In genomic region chr6:116543149-116543548, GRCh38 we compare ENCODE assay signal across 37 cellular contexts. TPM values are rescaled to one million over a fixed set of nuclear protein-coding genes. Genes with fewer than 3 reads are reported as not detected.
"Had no signal": no experiment of that assay in that cellular context is flagged by ENCODE, and none has a peak within 500 bp of the region (broad histone marks: within the 10 kb centered on the region; RNA-seq: fewer than 3 reads in every experiment).

No MANE protein-coding gene starts in this region.

- H3K4me1 Mint-ChIP-seq: activated B cell treated with CpG ODN at 0.5 μM for 24 hours, T-cell, T-helper 17 cell had no signal

- H3K9me3 ChIP-seq: adrenal gland had no signal

- H3K27ac ChIP-seq: adrenal gland, VCaP had no signal

- DNase-seq: activated B cell treated with CpG ODN at 0.5 μM for 24 hours; activated CD4-positive, alpha-beta memory T cell treated with anti-CD3 and anti-CD28 coated beads for 36 hours; activated CD4-positive, alpha-beta T cell treated with anti-CD3 and anti-CD28 coated beads for 4 hours; activated CD4-positive, alpha-beta T cell treated with anti-CD3 and anti-CD28 coated beads, Interleukin-2, amount 50 U/mL, for 1 hour; activated CD4-positive, CD25-positive, alpha-beta regulatory T cell treated with anti-CD3 and anti-CD28 coated beads, Interleukin-2, amount 50 U/mL, for 72 hours; activated CD8-positive, alpha-beta memory T cell treated with anti-CD3 and anti-CD28 coated beads, Interleukin-2, amount 50 U/mL, for 4 hours; activated gamma-delta T cell treated with Interleukin-2 at 50 U/mL for 16 hours; activated naive CD4-positive, alpha-beta T cell treated with anti-CD3 and anti-CD28 coated beads for 36 hours; activated T-cell treated with anti-CD3 and anti-CD28 coated beads for 4 hours; activated T-cell treated with anti-CD3 and anti-CD28 coated beads, Interleukin-2, amount 50 U/mL, for 4 hours; adrenal gland; caudate nucleus; Kasumi-1; KG1; MM.1S; MV-4-11; NCI-H1092; NCI-H1417 treated with DMSO at 0.1 percent for 48 hours; NCI-H187 treated with DMSO at 0.1 percent for 48 hours; NCI-H2107; NCI-H226; NCI-H524 treated with DMSO at 0.1 percent for 48 hours; NCI-H748 treated with DMSO at 0.1 percent for 48 hours; SHP77 treated with DMSO at 0.1 percent for 48 hours; T-cell; T-helper 17 cell had no signal

- H3K27me3 Mint-ChIP-seq: brain had no signal

- H3K4me1 ChIP-seq: adrenal gland had no signal

- H3K36me3 Mint-ChIP-seq: activated CD4-positive, alpha-beta memory T cell treated with anti-CD3 and anti-CD28 coated beads for 36 hours; activated naive CD4-positive, alpha-beta T cell treated with anti-CD3 and anti-CD28 coated beads, Interleukin-2, amount 50 U/mL, for 72 hours; brain; T-cell had no signal

- ATAC-seq: activated naive CD4-positive, alpha-beta T cell treated with anti-CD3 and anti-CD28 coated beads, Interleukin-2, amount 50 U/mL, for 72 hours; activated T-cell treated with anti-CD3 and anti-CD28 coated beads, Interleukin-2, amount 50 U/mL, for 4 hours; Panc1; SK-N-SH treated with all-trans-retinoic acid at 6 μM for 48 hours; T-cell; T-helper 17 cell had no signal

- H3K9me3 Mint-ChIP-seq: activated B cell treated with CpG ODN at 0.5 μM for 24 hours; activated CD4-positive, alpha-beta memory T cell treated with anti-CD3 and anti-CD28 coated beads for 36 hours; activated naive CD4-positive, alpha-beta T cell treated with anti-CD3 and anti-CD28 coated beads for 36 hours; activated naive CD4-positive, alpha-beta T cell treated with anti-CD3 and anti-CD28 coated beads, Interleukin-2, amount 50 U/mL, for 72 hours; activated T-cell treated with anti-CD3 and anti-CD28 coated beads, Interleukin-2, amount 50 U/mL, for 4 hours; activated T-helper 1 cell treated with anti-CD3 and anti-CD28 coated beads, Interleukin-12 subunit alpha, Interleukin-12 subunit beta, Interleukin-2, Interleukin-4 antibody, amounts not matched to agents 30 ng/mL and 10 ng/mL and 1 ng/mL, durations not matched to agents 14 hours and 24 hours and 36 hours; brain; T-cell had no signal

- H3K27ac Mint-ChIP-seq: activated B cell treated with CpG ODN at 0.5 μM for 24 hours; activated CD4-positive, alpha-beta memory T cell treated with anti-CD3 and anti-CD28 coated beads for 36 hours; activated naive CD4-positive, alpha-beta T cell treated with anti-CD3 and anti-CD28 coated beads for 36 hours; activated naive CD4-positive, alpha-beta T cell treated with anti-CD3 and anti-CD28 coated beads, Interleukin-2, amount 50 U/mL, for 72 hours; activated T-helper 1 cell treated with anti-CD3 and anti-CD28 coated beads, Interleukin-12 subunit alpha, Interleukin-12 subunit beta, Interleukin-2, Interleukin-4 antibody, amounts not matched to agents 30 ng/mL and 10 ng/mL and 1 ng/mL, durations not matched to agents 14 hours and 24 hours and 36 hours; brain; T-cell; T-helper 17 cell had no signal

- H3K36me3 ChIP-seq: adrenal gland had no signal

- H3K4me3 Mint-ChIP-seq: activated B cell treated with CpG ODN at 0.5 μM for 24 hours; activated CD4-positive, alpha-beta memory T cell treated with anti-CD3 and anti-CD28 coated beads for 36 hours; activated naive CD4-positive, alpha-beta T cell treated with anti-CD3 and anti-CD28 coated beads for 36 hours; activated T-cell treated with anti-CD3 and anti-CD28 coated beads, Interleukin-2, amount 50 U/mL, for 4 hours; activated T-helper 1 cell treated with anti-CD3 and anti-CD28 coated beads, Interleukin-12 subunit alpha, Interleukin-12 subunit beta, Interleukin-2, Interleukin-4 antibody, amounts not matched to agents 30 ng/mL and 10 ng/mL and 1 ng/mL, durations not matched to agents 14 hours and 24 hours and 36 hours; brain; T-cell; T-helper 17 cell had no signal

RNA-seq across cellular contexts. Expression of gene TRAPPC3L, which starts 2.3 kb away (rescaled TPM):
- total RNA-seq: activated B cell treated with CpG ODN at 0.5 μM for 24 hours; activated CD4-positive, alpha-beta memory T cell treated with anti-CD3 and anti-CD28 coated beads for 36 hours; activated naive CD4-positive, alpha-beta T cell treated with anti-CD3 and anti-CD28 coated beads for 36 hours; activated naive CD4-positive, alpha-beta T cell treated with anti-CD3 and anti-CD28 coated beads, Interleukin-2, amount 50 U/mL, for 72 hours; activated T-cell treated with anti-CD3 and anti-CD28 coated beads, Interleukin-2, amount 50 U/mL, for 4 hours; activated T-helper 1 cell treated with anti-CD3 and anti-CD28 coated beads, Interleukin-12 subunit alpha, Interleukin-12 subunit beta, Interleukin-2, Interleukin-4 antibody, amounts not matched to agents 30 ng/mL and 10 ng/mL and 1 ng/mL, durations not matched to agents 14 hours and 24 hours and 36 hours; bronchial epithelial cell; cerebellum; NCI-H460; RPMI7951; SK-MEL-5; T-cell had no signal

RNA-seq across cellular contexts. Expression of gene CALHM4, which starts 10.4 kb away (rescaled TPM):
- total RNA-seq: activated B cell treated with CpG ODN at 0.5 μM for 24 hours; activated CD4-positive, alpha-beta memory T cell treated with anti-CD3 and anti-CD28 coated beads for 36 hours; activated naive CD4-positive, alpha-beta T cell treated with anti-CD3 and anti-CD28 coated beads for 36 hours; activated naive CD4-positive, alpha-beta T cell treated with anti-CD3 and anti-CD28 coated beads, Interleukin-2, amount 50 U/mL, for 72 hours; activated T-cell treated with anti-CD3 and anti-CD28 coated beads, Interleukin-2, amount 50 U/mL, for 4 hours; activated T-helper 1 cell treated with anti-CD3 and anti-CD28 coated beads, Interleukin-12 subunit alpha, Interleukin-12 subunit beta, Interleukin-2, Interleukin-4 antibody, amounts not matched to agents 30 ng/mL and 10 ng/mL and 1 ng/mL, durations not matched to agents 14 hours and 24 hours and 36 hours; adrenal gland; cerebellum; NCI-H460; RPMI7951; T-cell; T-helper 17 cell had no signal
- polyA plus RNA-seq: adrenal gland had no signal

RNA-seq across cellular contexts. Expression of gene CALHM5, which starts 31.7 kb away (rescaled TPM):
- total RNA-seq: activated B cell treated with CpG ODN at 0.5 μM for 24 hours; activated CD4-positive, alpha-beta memory T cell treated with anti-CD3 and anti-CD28 coated beads for 36 hours; activated naive CD4-positive, alpha-beta T cell treated with anti-CD3 and anti-CD28 coated beads for 36 hours; activated naive CD4-positive, alpha-beta T cell treated with anti-CD3 and anti-CD28 coated beads, Interleukin-2, amount 50 U/mL, for 72 hours; activated T-cell treated with anti-CD3 and anti-CD28 coated beads, Interleukin-2, amount 50 U/mL, for 4 hours; activated T-helper 1 cell treated with anti-CD3 and anti-CD28 coated beads, Interleukin-12 subunit alpha, Interleukin-12 subunit beta, Interleukin-2, Interleukin-4 antibody, amounts not matched to agents 30 ng/mL and 10 ng/mL and 1 ng/mL, durations not matched to agents 14 hours and 24 hours and 36 hours; SK-MEL-5; T-cell had no signal
